In the genomic region with DNA sequence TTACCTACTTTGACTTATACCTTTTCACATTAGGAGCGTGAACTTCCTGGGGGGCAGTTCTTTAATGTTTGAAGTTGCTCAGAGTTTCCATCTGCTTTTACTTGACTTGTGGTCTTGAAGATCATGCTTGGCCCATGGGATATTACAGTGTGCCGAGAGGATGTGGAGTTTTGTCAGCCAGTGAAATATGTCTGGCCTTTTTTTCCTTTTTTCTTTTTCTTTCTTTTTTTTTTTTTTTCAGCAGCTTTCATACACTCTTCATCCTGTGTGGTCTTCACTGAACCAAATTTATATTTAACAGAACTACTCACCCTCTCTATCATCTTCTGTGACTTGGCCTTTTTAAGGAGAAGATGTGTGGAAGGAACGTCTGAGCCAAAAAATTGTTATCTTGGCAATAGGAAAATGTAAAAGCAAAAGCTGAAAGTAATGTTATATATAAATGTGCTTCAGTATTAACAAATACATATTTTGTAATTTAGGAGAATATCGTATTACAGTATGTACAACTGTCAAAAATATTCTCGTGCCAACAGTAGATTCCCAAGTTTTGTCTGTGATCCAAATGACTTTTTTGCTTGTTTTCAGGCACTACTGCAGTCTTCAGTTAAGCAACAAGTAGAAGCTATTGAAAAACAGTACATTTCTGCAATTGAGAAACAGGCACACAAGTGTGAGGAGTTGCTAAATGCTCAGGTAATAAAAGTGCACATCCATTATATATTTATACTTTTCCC, we compare ENCODE assay signal across 19 cellular contexts.
DNase-seq lines count a peak whose midpoint lies in the region; ATAC-seq and TF ChIP-seq lines count a peak whose summit lies in the region.
"Had no signal": no experiment of that assay in that cellular context is flagged by ENCODE, and none has a peak within 500 bp of the region (broad histone marks: within the 10 kb centered on the region; RNA-seq: fewer than 3 reads in every experiment).

No MANE protein-coding gene starts in this region.

- TF ChIP-seq CTCF in right atrium auricular region (IDR thresholded peaks at IDR 0.05) (no peak), fibroblast of the aortic adventitia (IDR thresholded peaks at IDR 0.05; ENCODE audit: insufficient read depth, low read length) (no peak)

- H3K27me3 ChIP-seq in right atrium auricular region = no peaks in the 10 kb centered on the region
- H3K27me3 ChIP-seq in SJSA1 (replicated peaks) = no peaks in the 10 kb centered on the region
- H3K27me3 ChIP-seq: adrenal gland, upper lobe of right lung had no signal

- H3K36me3 ChIP-seq in right atrium auricular region = no peaks in the 10 kb centered on the region
- no peaks in the 10 kb centered on the region for H3K36me3 ChIP-seq in SJSA1
- H3K36me3 ChIP-seq: adrenal gland had no signal

- H3K4me3 ChIP-seq in right atrium auricular region (no peak overlapping the region), SJSA1 (no peak overlapping the region), fibroblast of the aortic adventitia (ENCODE audit: low read depth, low read length) (no peak overlapping the region)
- H3K4me3 ChIP-seq: adrenal gland, upper lobe of right lung had no signal

- H3K9me3 ChIP-seq in right atrium auricular region = no peaks in the 10 kb centered on the region
- H3K9me3 ChIP-seq in SJSA1 (replicated peaks) = no peaks in the 10 kb centered on the region
- H3K9me3 ChIP-seq: adrenal gland, upper lobe of right lung had no signal

- H3K4me1 ChIP-seq in right atrium auricular region (no peaks in the 10 kb centered on the region), SJSA1 (replicated peaks) (peaks cover 17% of the 10 kb centered on the region)
- H3K4me1 ChIP-seq: adrenal gland, parathyroid adenoma, upper lobe of right lung had no signal

- H3K27ac ChIP-seq in right atrium auricular region (no peak overlapping the region), SJSA1 (peak overlapping the region; percentile 46)
- H3K27ac ChIP-seq: adrenal gland, parathyroid adenoma, RWPE1, upper lobe of right lung, VCaP had no signal

- ATAC-seq in Right ventricle myocardium inferior (peak; percentile 16), HG02885 (IDR thresholded peaks at IDR 0.05; ENCODE audit: poor library complexity, unreplicated experiment) (no peak)
- no peak for ATAC-seq in stimulated activated naive CD8-positive, alpha-beta T cell treated with anti-CD3 and anti-CD28 coated beads, Interleukin-15, Interleukin-2, amounts not matched to agents 100 U/mL and 50 U/mL, for 24 hours
- ATAC-seq: CD8-positive, alpha-beta T cell; stimulated activated naive B cell treated with anti-CD40 and anti-IgM and Interleukin-4, amounts not matched to agents 10 μg/mL and 1 μg/mL and 100 μg/mL, for 72 hours; T-cell; upper lobe of right lung had no signal

- DNase-seq in Right ventricle myocardium inferior (ENCODE audit: missing footprints) = no peak
- no peak for DNase-seq in right atrium auricular region (ENCODE audit: low spot score)
- DNase-seq in SJSA1 (ENCODE audit: low read depth in 1 of 2, low spot score in 2 of 2) = peak; percentile 48 to 78
- DNase-seq in fibroblast of the aortic adventitia (ENCODE audit: low read depth) = peak; percentile 87
- DNase-seq in smooth muscle cell of the brain vasculature (ENCODE audit: low read depth, low spot score) = peak; percentile 17
- DNase-seq in HT-29 (ENCODE audit: low spot score) = no peak
- no peak for DNase-seq in stimulated activated naive CD8-positive, alpha-beta T cell treated with anti-CD3 and anti-CD28 coated beads, Interleukin-15, Interleukin-2, amounts not matched to agents 100 U/mL and 50 U/mL, for 24 hours
- DNase-seq: adrenal gland; CD8-positive, alpha-beta T cell; head of caudate nucleus; NCI-H2171; NCI-H774; stimulated activated naive B cell treated with anti-CD40 and anti-IgM and Interleukin-4, amounts not matched to agents 10 μg/mL and 1 μg/mL and 100 μg/mL, for 72 hours; T-cell; upper lobe of right lung had no signal

- intact Hi-C loops in Right ventricle myocardium inferior (cut with DNase I) = no loop called here

Comparison
In these comparisons a context has a peak if more than half of its experiments do, and no peak if none do; other contexts are left out.
1. DNase-seq: peak in SJSA1 (2 of 2), fibroblast of the aortic adventitia (single experiment) and smooth muscle cell of the brain vasculature (single experiment); none in Right ventricle myocardium inferior (single experiment), right atrium auricular region (single experiment), HT-29 (single experiment) and stimulated activated naive CD8-positive, alpha-beta T cell treated with anti-CD3 and anti-CD28 coated beads, Interleukin-15, Interleukin-2, amounts not matched to agents 100 U/mL and 50 U/mL, for 24 hours (single experiment).